1 cellular context compared by ENCODE assay signal in genomic region chr2:15984367-15985255, GRCh38.
TF ChIP-seq lines count a peak whose summit lies in the region.

No MANE protein-coding gene starts in this region.

TF ChIP-seq in GM23338, 12 proteins besides CTCF, POLR2A, EP300 and RAD21 (continued from another document):
- TF ChIP-seq ETS1 (IDR thresholded peaks at IDR 0.05) (no peak), ZNF462 (CRISPR knock-in tag; IDR thresholded peaks at IDR 0.05) (no peak)
